In genomic region chr10:3759397-3759796, GRCh38 we compare ENCODE assay signal across 1 cellular context.
TF ChIP-seq lines count a peak whose summit lies in the region.

No MANE protein-coding gene starts in this region.

TF ChIP-seq in HepG2, 621 proteins besides CTCF, POLR2A, EP300 and RAD21:
- TF ChIP-seq ZNF512 (CRISPR knock-in tag; IDR thresholded peaks at IDR 0.05) (peak; percentile 43; the same call in 1 of the 2 replicates), FLYWCH1 (CRISPR knock-in tag; IDR thresholded peaks at IDR 0.05) (no peak), FOXK2 (IDR thresholded peaks at IDR 0.05) (peak; percentile 46; the same call in 1 of the 2 replicates), ZNF101 (CRISPR knock-in tag; IDR thresholded peaks at IDR 0.05; ENCODE audit: borderline replicate concordance, low read depth) (no peak), HIC2 (CRISPR knock-in tag; IDR thresholded peaks at IDR 0.05; ENCODE audit: low read depth) (no peak), HOXD1 (CRISPR knock-in tag; IDR thresholded peaks at IDR 0.05) (no peak)
